ENCODE assay signal across 34 cellular contexts in genomic region chr3:74905478-74905877, GRCh38.
"Had no signal": no experiment of that assay in that cellular context is flagged by ENCODE, and none has a peak within 500 bp of the region (broad histone marks: within the 10 kb centered on the region; RNA-seq: fewer than 3 reads in every experiment).

No MANE protein-coding gene starts in this region.

- H3K9me3 ChIP-seq: MG63 had no signal

- H3K36me3 ChIP-seq: MG63 had no signal

- H3K4me3 ChIP-seq: MG63 had no signal

- H3K27me3 ChIP-seq: MG63 had no signal

- DNase-seq: Karpas-422, Kasumi-1, MG63, MM.1S, MV-4-11, NCI-H1048, NCI-H1092, NCI-H1092 treated with DMSO at 0.1 percent for 48 hours, NCI-H1105, NCI-H1105 treated with DMSO at 0.1 percent for 48 hours, NCI-H1417, NCI-H1417 treated with DMSO at 0.1 percent for 48 hours, NCI-H1436, NCI-H1436 treated with DMSO at 0.1 percent for 48 hours, NCI-H146, NCI-H1694, NCI-H1694 treated with DMSO at 0.1 percent for 48 hours, NCI-H187, NCI-H187 treated with DMSO at 0.1 percent for 48 hours, NCI-H1930, NCI-H2029, NCI-H2029 treated with DMSO at 0.1 percent for 48 hours, NCI-H2081, NCI-H2081 treated with DMSO at 0.1 percent for 48 hours, NCI-H2107, NCI-H2171, NCI-H2171 treated with DMSO at 0.1 percent for 48 hours, NCI-H2227 treated with DMSO at 0.1 percent for 48 hours, NCI-H226, NCI-H345, NCI-H446, NCI-H446 treated with DMSO at 0.1 percent for 48 hours, NCI-H510A, NCI-H510A treated with DMSO at 0.1 percent for 48 hours had no signal
